In the genomic region with DNA sequence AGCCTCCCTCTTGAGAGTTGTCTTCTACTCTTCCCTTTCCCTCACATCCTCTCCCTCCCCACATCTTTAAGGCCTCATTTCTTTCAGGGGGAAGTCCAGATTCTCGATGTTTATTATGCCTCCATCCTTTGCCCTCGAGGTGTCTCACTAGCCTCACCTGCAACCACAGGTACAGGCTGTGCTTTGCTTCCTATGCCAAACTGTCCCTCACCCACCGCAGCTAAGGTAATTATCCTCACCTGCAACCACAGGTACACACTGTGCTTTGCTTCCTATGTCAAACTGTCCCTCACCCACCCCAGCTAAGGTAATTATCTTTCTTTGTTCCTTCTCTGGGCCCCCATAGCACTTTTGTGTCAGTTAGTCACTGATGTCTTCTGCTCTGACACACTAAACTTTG, we compare ENCODE assay signal across 21 cellular contexts.
DNase-seq lines count a peak whose midpoint lies in the region; ATAC-seq and TF ChIP-seq lines count a peak whose summit lies in the region.
"Had no signal": no experiment of that assay in that cellular context is flagged by ENCODE, and none has a peak within 500 bp of the region (broad histone marks: within the 10 kb centered on the region; RNA-seq: fewer than 3 reads in every experiment).

No MANE protein-coding gene starts in this region.

- H3K9me3 Mint-ChIP-seq in activated naive CD8-positive, alpha-beta T cell treated with anti-CD3 and anti-CD28 coated beads, Interleukin-2, amount 50 U/mL, for 24 hours = no peaks in the 10 kb centered on the region
- H3K9me3 Mint-ChIP-seq: CD8-positive, alpha-beta T cell had no signal

- H4K8ac ChIP-seq in mesenchymal stem cell (ENCODE audit: low read length) = no peak overlapping the region

- H3K18ac ChIP-seq in mesenchymal stem cell (ENCODE audit: low read depth in 1 of 2, low read length in 2 of 2) = no peak overlapping the region

- H3K4me1 Mint-ChIP-seq in activated naive CD8-positive, alpha-beta T cell treated with anti-CD3 and anti-CD28 coated beads, Interleukin-2, amount 50 U/mL, for 24 hours = no peaks in the 10 kb centered on the region

- H3K36me3 Mint-ChIP-seq in activated naive CD8-positive, alpha-beta T cell treated with anti-CD3 and anti-CD28 coated beads, Interleukin-2, amount 50 U/mL, for 24 hours (ENCODE audit: low read depth) = no peaks in the 10 kb centered on the region
- H3K36me3 Mint-ChIP-seq: CD8-positive, alpha-beta T cell had no signal

- TF ChIP-seq CTCF in VCaP (conservative IDR thresholded peaks at IDR 0.05) = no peak

- no peak overlapping the region for H3K14ac ChIP-seq in mesenchymal stem cell (ENCODE audit: low read length in 2 of 2)

- H3K27ac ChIP-seq in VCaP = 0 out of 2 replicates have a peak overlapping the region, but pooled peaks have one; percentile 22
- H3K27ac ChIP-seq in mesenchymal stem cell (ENCODE audit: low read length, poor library complexity, severe bottlenecking) = no peak overlapping the region

- no peak overlapping the region for H2AFZ ChIP-seq in mesenchymal stem cell (ENCODE audit: low read depth, low read length)

- no peak overlapping the region for H3K4ac ChIP-seq in mesenchymal stem cell (ENCODE audit: low read depth in 1 of 2, low read length in 2 of 2)

- no peak overlapping the region for H3K9ac ChIP-seq in mesenchymal stem cell (ENCODE audit: low read length)
- H3K9ac ChIP-seq: SK-N-SH had no signal

- DNase-seq in NCI-H748 (lab: John Stamatoyannopoulos, UW; ENCODE audit: unreplicated experiment) (peak; percentile 31), NCI-H748 treated with DMSO at 0.1 percent for 48 hours (lab: John Stamatoyannopoulos, UW) (no peak), mesenchymal stem cell (no peak), pons (ENCODE audit: low spot score) (no peak), AG08396 (ENCODE audit: low spot score) (no peak)
- DNase-seq in activated naive CD8-positive, alpha-beta T cell treated with anti-CD3 and anti-CD28 coated beads, Interleukin-2, amount 50 U/mL, for 24 hours = no peak
- DNase-seq: 8988T; AML-193; C1 segment of cervical spinal cord; CD8-positive, alpha-beta T cell; GDM1; GOT3; NCI-H1092 treated with DMSO at 0.1 percent for 48 hours; NCI-H1694; NCI-H2081; NCI-H446; NCI-H526; SIG-M5; SK-N-SH had no signal

- no peaks in the 10 kb centered on the region for H3K9me3 ChIP-seq in mesenchymal stem cell (ENCODE audit: control insufficient read depth, low read length)
- H3K9me3 ChIP-seq: SK-N-SH had no signal

- peak overlapping the region in 1 of 2 experiments; percentile 41 for H2BK12ac ChIP-seq in mesenchymal stem cell (ENCODE audit: low read length in 2 of 2)

- no peak overlapping the region for H2AK5ac ChIP-seq in mesenchymal stem cell (ENCODE audit: low read length, severe bottlenecking)

- H3K27me3 ChIP-seq in mesenchymal stem cell (ENCODE audit: control insufficient read depth in 1 of 2, insufficient read depth in 1 of 2, low read length in 2 of 2) = no peaks in the 10 kb centered on the region

- 98% methylated on average over 3 of the region's 3 CpGs for WGBS in mesenchymal stem cell

- H2BK15ac ChIP-seq in mesenchymal stem cell (ENCODE audit: low read depth, poor library complexity, severe bottlenecking) = no peak overlapping the region

- no peak overlapping the region for H3K4me2 ChIP-seq in mesenchymal stem cell (ENCODE audit: low read length, poor library complexity, severe bottlenecking)
- H3K4me2 ChIP-seq: SK-N-SH had no signal

- no peak overlapping the region for H3K27ac Mint-ChIP-seq in activated naive CD8-positive, alpha-beta T cell treated with anti-CD3 and anti-CD28 coated beads, Interleukin-2, amount 50 U/mL, for 24 hours
- H3K27ac Mint-ChIP-seq: CD8-positive, alpha-beta T cell had no signal

- H2BK5ac ChIP-seq in mesenchymal stem cell (ENCODE audit: low read depth, low read length, poor library complexity, severe bottlenecking) = no peak overlapping the region

- H3K79me1 ChIP-seq in mesenchymal stem cell (replicated peaks; ENCODE audit: low read length, poor library complexity, severe bottlenecking) = no peaks in the 10 kb centered on the region

- no peak for ATAC-seq in activated naive CD8-positive, alpha-beta T cell treated with anti-CD3 and anti-CD28 coated beads, Interleukin-2, amount 50 U/mL, for 24 hours
- ATAC-seq: CD8-positive, alpha-beta T cell; K562 had no signal

- no peaks in the 10 kb centered on the region for H3K36me3 ChIP-seq in mesenchymal stem cell (ENCODE audit: control insufficient read depth in 1 of 2, insufficient read depth in 2 of 2, low read depth in 1 of 2, low read length in 2 of 2)

- H3K4me3 Mint-ChIP-seq in activated naive CD8-positive, alpha-beta T cell treated with anti-CD3 and anti-CD28 coated beads, Interleukin-2, amount 50 U/mL, for 24 hours = no peak overlapping the region
- H3K4me3 Mint-ChIP-seq: CD8-positive, alpha-beta T cell had no signal

- peak overlapping the region; percentile 36 for H4K91ac ChIP-seq in mesenchymal stem cell (ENCODE audit: low read length)

- no peak overlapping the region for H3K23ac ChIP-seq in mesenchymal stem cell (ENCODE audit: low read length in 2 of 2)

- H3K4me1 ChIP-seq in mesenchymal stem cell (ENCODE audit: control insufficient read depth, insufficient read depth, low read depth, low read length) = no peaks in the 10 kb centered on the region

- no peak overlapping the region for H2BK120ac ChIP-seq in mesenchymal stem cell (ENCODE audit: low read depth, low read length)

- no peak overlapping the region for H3K4me3 ChIP-seq in mesenchymal stem cell (ENCODE audit: insufficient read depth in 1 of 2, low read depth in 1 of 2, low read length in 2 of 2)
- H3K4me3 ChIP-seq: K562 had no signal

- H3K27me3 Mint-ChIP-seq in activated naive CD8-positive, alpha-beta T cell treated with anti-CD3 and anti-CD28 coated beads, Interleukin-2, amount 50 U/mL, for 24 hours = no peaks in the 10 kb centered on the region
